7 cellular contexts compared by ENCODE assay signal in genomic region chr15:45635763-45636292, GRCh38. TPM values are rescaled to one million over a fixed set of nuclear protein-coding genes. Genes with fewer than 3 reads are reported as not detected.
A peak's percentile ranks its signal among the peaks of the same experiment; 100 is the strongest.
DNase-seq lines count a peak whose midpoint lies in the region; ATAC-seq and TF ChIP-seq lines count a peak whose summit lies in the region.

No MANE protein-coding gene starts in this region.

- peak overlapping the region; percentile 73 for H3K4me3 ChIP-seq in iPS-18a (ENCODE audit: low read length)

- H3K36me3 ChIP-seq in iPS-18a (ENCODE audit: control insufficient read depth, low read depth, low read length) = no peaks in the 10 kb centered on the region

- no peaks in the 10 kb centered on the region for H3K9me3 ChIP-seq in iPS-18a (ENCODE audit: control insufficient read depth, low read depth, low read length)

- peak overlapping the region; percentile 99 for H3K4me3 Mint-ChIP-seq in HFFc6
- H3K4me3 Mint-ChIP-seq in activated CD4-positive, alpha-beta memory T cell treated with anti-CD3 and anti-CD28 coated beads, Interleukin-2, amount 10 ng/mL, durations not matched to agents 7 days and 5 days = peak overlapping the region; percentile 99
- H3K4me3 Mint-ChIP-seq in stimulated activated naive CD8-positive, alpha-beta T cell treated with anti-CD3 and anti-CD28 coated beads, Interleukin-15, amount 100 ng/mL, for 72 hours = peak overlapping the region; percentile 99

- H3K27me3 ChIP-seq in iPS-18a (ENCODE audit: control insufficient read depth, insufficient read depth, low read length) = peaks cover 56% of the 10 kb centered on the region

- DNase-seq in HFFc6 (no peak), ecto neural progenitor cell (ENCODE audit: low spot score) (no peak), COLO668 (lab: John Stamatoyannopoulos, UW; ENCODE audit: unreplicated experiment) (no peak), NCI-H524 treated with DMSO at 0.1 percent for 48 hours (lab: John Stamatoyannopoulos, UW) (no peak)
- DNase-seq in activated CD4-positive, alpha-beta memory T cell treated with anti-CD3 and anti-CD28 coated beads, Interleukin-2, amount 10 ng/mL, durations not matched to agents 7 days and 5 days = no peak
- DNase-seq in stimulated activated naive CD8-positive, alpha-beta T cell treated with anti-CD3 and anti-CD28 coated beads, Interleukin-15, amount 100 ng/mL, for 72 hours = no peak

- POLR2A ChIA-PET in activated CD4-positive, alpha-beta memory T cell treated with anti-CD3 and anti-CD28 coated beads, Interleukin-2, amount 10 ng/mL, durations not matched to agents 7 days and 5 days (lab: Charles Lee) = interaction anchor here (0.8 to 4.1 kb wide), 12 partner anchors 9 to 234 kb away, joined by 3 to 48 read pairs (median 6); partner anchors contain the start of gene BLOC1S6

- no peak for ATAC-seq in stimulated activated naive CD8-positive, alpha-beta T cell treated with anti-CD3 and anti-CD28 coated beads, Interleukin-15, amount 100 ng/mL, for 72 hours

- H3K4me1 Mint-ChIP-seq in HFFc6 (ENCODE audit: low read depth) = peaks cover 66% of the 10 kb centered on the region
- H3K4me1 Mint-ChIP-seq in activated CD4-positive, alpha-beta memory T cell treated with anti-CD3 and anti-CD28 coated beads, Interleukin-2, amount 10 ng/mL, durations not matched to agents 7 days and 5 days = peaks cover 63% of the 10 kb centered on the region
- H3K4me1 Mint-ChIP-seq in stimulated activated naive CD8-positive, alpha-beta T cell treated with anti-CD3 and anti-CD28 coated beads, Interleukin-15, amount 100 ng/mL, for 72 hours = peaks cover 67% of the 10 kb centered on the region

- no peaks in the 10 kb centered on the region for H3K27me3 Mint-ChIP-seq in HFFc6 (ENCODE audit: insufficient read depth)
- no peaks in the 10 kb centered on the region for H3K27me3 Mint-ChIP-seq in activated CD4-positive, alpha-beta memory T cell treated with anti-CD3 and anti-CD28 coated beads, Interleukin-2, amount 10 ng/mL, durations not matched to agents 7 days and 5 days
- H3K27me3 Mint-ChIP-seq in stimulated activated naive CD8-positive, alpha-beta T cell treated with anti-CD3 and anti-CD28 coated beads, Interleukin-15, amount 100 ng/mL, for 72 hours = no peaks in the 10 kb centered on the region

- no peak for TF ChIP-seq CTCF in HFFc6 (IDR thresholded peaks at IDR 0.05)

- no peak overlapping the region for H3K9ac ChIP-seq in iPS-18a (ENCODE audit: low read length)

- H3K27ac ChIP-seq in iPS-18a (ENCODE audit: low read length) = no peak overlapping the region

- no peaks in the 10 kb centered on the region for H3K36me3 Mint-ChIP-seq in HFFc6 (ENCODE audit: low read depth)
- H3K36me3 Mint-ChIP-seq in activated CD4-positive, alpha-beta memory T cell treated with anti-CD3 and anti-CD28 coated beads, Interleukin-2, amount 10 ng/mL, durations not matched to agents 7 days and 5 days (ENCODE audit: low read depth) = peaks cover 46% of the 10 kb centered on the region

- no peaks in the 10 kb centered on the region for H3K4me1 ChIP-seq in iPS-18a (ENCODE audit: control insufficient read depth, low read depth, low read length)

- no peaks in the 10 kb centered on the region for H3K9me3 Mint-ChIP-seq in HFFc6
- no peaks in the 10 kb centered on the region for H3K9me3 Mint-ChIP-seq in activated CD4-positive, alpha-beta memory T cell treated with anti-CD3 and anti-CD28 coated beads, Interleukin-2, amount 10 ng/mL, durations not matched to agents 7 days and 5 days
- H3K9me3 Mint-ChIP-seq in stimulated activated naive CD8-positive, alpha-beta T cell treated with anti-CD3 and anti-CD28 coated beads, Interleukin-15, amount 100 ng/mL, for 72 hours = peaks cover 6 to 11% of the 10 kb centered on the region in 2 donors

- CTCF ChIA-PET in activated CD4-positive, alpha-beta memory T cell treated with anti-CD3 and anti-CD28 coated beads, Interleukin-2, amount 10 ng/mL, durations not matched to agents 7 days and 5 days (lab: Charles Lee) = interaction anchor here (1.1 to 1.3 kb wide), 3 partner anchors 22 to 48 kb away, joined by 3 to 6 read pairs (median 5); no protein-coding TSS in a partner anchor

- peak overlapping the region; percentile 83 for H3K27ac Mint-ChIP-seq in HFFc6
- H3K27ac Mint-ChIP-seq in activated CD4-positive, alpha-beta memory T cell treated with anti-CD3 and anti-CD28 coated beads, Interleukin-2, amount 10 ng/mL, durations not matched to agents 7 days and 5 days = peak overlapping the region; percentile 92
- H3K27ac Mint-ChIP-seq in stimulated activated naive CD8-positive, alpha-beta T cell treated with anti-CD3 and anti-CD28 coated beads, Interleukin-15, amount 100 ng/mL, for 72 hours = peak overlapping the region; percentile 23 to 85

RNA-seq across cellular contexts. Expression of gene SQOR, which starts 1.0 kb away (rescaled TPM):
- total RNA-seq in HFFc6 (2021; fragmentation: NEBNext Ultra II Directional; extraction: Animal tissue kit (Norgen Biotek cat#: 25700)) = 10 to 100 TPM; 25.3 to 43.2 (median 39.7) TPM
- total RNA-seq in activated CD4-positive, alpha-beta memory T cell treated with anti-CD3 and anti-CD28 coated beads, Interleukin-2, amount 10 ng/mL, durations not matched to agents 7 days and 5 days = 100 to 1,000 TPM; 139 to 142 TPM

RNA-seq across cellular contexts. Expression of gene BLOC1S6, which starts 48.6 kb away (rescaled TPM):
- total RNA-seq in HFFc6 (2021; fragmentation: NEBNext Ultra II Directional; extraction: Animal tissue kit (Norgen Biotek cat#: 25700)) = 10 to 100 TPM; 55.2 to 67.2 (median 59.4) TPM
- total RNA-seq in activated CD4-positive, alpha-beta memory T cell treated with anti-CD3 and anti-CD28 coated beads, Interleukin-2, amount 10 ng/mL, durations not matched to agents 7 days and 5 days = 10 to 100 TPM; 39.3 to 43.1 TPM
